Comparison of ENCODE assay signal across 10 cellular contexts in the genomic region with DNA sequence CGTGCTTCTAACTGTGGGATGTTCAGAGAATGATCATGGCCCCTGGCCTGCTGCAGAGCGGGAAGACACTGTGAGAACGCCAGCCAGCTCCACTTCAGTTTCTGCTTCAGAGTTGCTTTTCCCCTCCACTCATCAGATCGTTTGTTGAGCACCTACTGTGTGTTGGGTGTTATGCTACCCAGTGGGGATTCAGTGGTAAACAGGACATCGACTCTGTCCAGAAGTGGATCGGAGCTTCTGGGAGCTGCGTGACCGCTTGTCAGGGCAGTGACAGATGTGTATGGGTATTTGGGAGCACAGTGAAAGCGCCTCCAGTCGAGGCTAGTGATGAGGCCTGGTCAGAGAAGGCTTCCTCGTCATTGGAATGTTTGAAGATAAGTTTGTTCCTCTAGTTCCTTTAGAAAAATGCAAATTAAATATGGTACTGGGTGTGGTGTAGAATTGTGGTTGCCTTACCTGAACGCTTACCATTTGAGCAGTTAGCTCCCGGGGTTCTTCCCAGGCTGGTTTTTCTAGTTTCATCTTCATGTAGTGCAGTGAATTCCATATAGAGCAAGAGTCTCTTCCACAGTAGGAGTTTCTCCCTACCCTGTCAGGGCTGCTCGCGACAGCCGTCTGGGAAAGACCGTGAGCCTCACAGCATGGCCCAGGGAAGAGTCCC. TPM values are rescaled to one million over a fixed set of nuclear protein-coding genes. Genes with fewer than 3 reads are reported as not detected.
DNase-seq lines count a peak whose midpoint lies in the region; ATAC-seq and TF ChIP-seq lines count a peak whose summit lies in the region.
"Had no signal": no experiment of that assay in that cellular context is flagged by ENCODE, and none has a peak within 500 bp of the region (broad histone marks: within the 10 kb centered on the region; RNA-seq: fewer than 3 reads in every experiment).

No MANE protein-coding gene starts in this region.

- no peak for TF ChIP-seq POLR2A in Peyer's patch (IDR thresholded peaks at IDR 0.05)

- H3K9me2 ChIP-seq in SU-DHL-6 (replicated peaks; ENCODE audit: insufficient read depth, low read length) (no peaks in the 10 kb centered on the region), hepatocyte (replicated peaks; ENCODE audit: insufficient read depth) (no peaks in the 10 kb centered on the region)

- H3K9me3 ChIP-seq in SU-DHL-6 (ENCODE audit: insufficient read depth, low read length) (no peaks in the 10 kb centered on the region), hepatocyte (ENCODE audit: low read depth) (no peaks in the 10 kb centered on the region), Peyer's patch (no peaks in the 10 kb centered on the region)

- no peak for ATAC-seq in activated T-cell treated with anti-CD3 and anti-CD28 coated beads, Interleukin-2, amount 50 U/mL, for 72 hours (replicated peaks in 1 of 2)
- ATAC-seq in omental fat pad (ENCODE audit: low FRiP score), result no peak
- ATAC-seq in GM18858 (IDR thresholded peaks at IDR 0.05; ENCODE audit: unreplicated experiment), result no peak

- TF ChIP-seq CTCF in SU-DHL-6 (IDR thresholded peaks at IDR 0.05; ENCODE audit: insufficient read depth, low read length, poor library complexity, severe bottlenecking), result no peak
- TF ChIP-seq CTCF in hepatocyte (IDR thresholded peaks at IDR 0.05; ENCODE audit: poor library complexity), result no peak
- no peak for TF ChIP-seq CTCF in type B pancreatic cell (conservative IDR thresholded peaks at IDR 0.05)
- TF ChIP-seq CTCF in omental fat pad (IDR thresholded peaks at IDR 0.05), result no peak
- TF ChIP-seq CTCF in Peyer's patch (IDR thresholded peaks at IDR 0.05), result no peak

- H2AFZ ChIP-seq in SU-DHL-6 (ENCODE audit: low read depth, low read length, severe bottlenecking) (no peak overlapping the region), hepatocyte (no peak overlapping the region)

- no peaks in the 10 kb centered on the region for H3K27me3 ChIP-seq in SU-DHL-6 (ENCODE audit: low read length)
- no peaks in the 10 kb centered on the region for H3K27me3 ChIP-seq in hepatocyte
- no peaks in the 10 kb centered on the region for H3K27me3 ChIP-seq in Peyer's patch

- 78% methylated on average over 17 of the region's 17 CpGs for WGBS in hepatocyte (ENCODE audit: low lambda C conversion rate, missing lambda C conversion rate)

- H3K4me3 ChIP-seq in SU-DHL-6 (ENCODE audit: insufficient read depth, low read length, poor library complexity, severe bottlenecking) (no peak overlapping the region), hepatocyte (no peak overlapping the region), Peyer's patch (no peak overlapping the region)

- H3K9me3 Mint-ChIP-seq in activated T-cell treated with anti-CD3 and anti-CD28 coated beads, Interleukin-2, amount 50 U/mL, for 72 hours, result no peaks in the 10 kb centered on the region
- H3K9me3 Mint-ChIP-seq in type B pancreatic cell, result no peaks in the 10 kb centered on the region

- H3K79me2 ChIP-seq in SU-DHL-6 (ENCODE audit: insufficient read depth, low read length) (peaks cover 72% of the 10 kb centered on the region), hepatocyte (peaks cover 73% of the 10 kb centered on the region)

- H3K4me1 Mint-ChIP-seq in activated T-cell treated with anti-CD3 and anti-CD28 coated beads, Interleukin-2, amount 50 U/mL, for 72 hours (ENCODE audit: low read depth), result peaks cover 70% of the 10 kb centered on the region
- peaks cover 65% of the 10 kb centered on the region for H3K4me1 Mint-ChIP-seq in type B pancreatic cell (ENCODE audit: unreplicated experiment)

- H3K4me1 ChIP-seq in hepatocyte (ENCODE audit: insufficient read depth), result peaks cover 44% of the 10 kb centered on the region
- peaks cover 0 to 41% (median 8%) of the 10 kb centered on the region in 4 donors for H3K4me1 ChIP-seq in Peyer's patch

- no peak overlapping the region for H3K27ac ChIP-seq in SU-DHL-6 (ENCODE audit: low read depth, low read length)
- H3K27ac ChIP-seq in hepatocyte, result peak overlapping the region; percentile 56
- no peak overlapping the region for H3K27ac ChIP-seq in Peyer's patch

- H3F3A ChIP-seq in SU-DHL-6 (ENCODE audit: insufficient read depth), result peaks cover 12% of the 10 kb centered on the region; the same call in 1 of the 2 replicates

- H3K36me3 ChIP-seq in SU-DHL-6 (ENCODE audit: low read length), result no peaks in the 10 kb centered on the region
- H3K36me3 ChIP-seq in hepatocyte (replicated peaks; ENCODE audit: insufficient read depth, low read depth), result no peaks in the 10 kb centered on the region
- no peaks in the 10 kb centered on the region for H3K36me3 ChIP-seq in Peyer's patch

- H3K4me2 ChIP-seq in SU-DHL-6 (ENCODE audit: low read depth, low read length, poor library complexity, severe bottlenecking) (peak overlapping the region; percentile 91), hepatocyte (peak overlapping the region; percentile 98)

- H3K4me3 Mint-ChIP-seq in activated T-cell treated with anti-CD3 and anti-CD28 coated beads, Interleukin-2, amount 50 U/mL, for 72 hours, result peak overlapping the region; percentile 93 to 96
- H3K4me3 Mint-ChIP-seq in type B pancreatic cell, result peak overlapping the region; percentile 91

- DNase-seq in activated T-cell treated with anti-CD3 and anti-CD28 coated beads, Interleukin-2, amount 50 U/mL, for 72 hours, result no peak
- DNase-seq in activated T-cell treated with anti-CD3 and anti-CD28 coated beads, Interleukin-2, amount 50 U/mL, for 48 hours, result no peak
- DNase-seq in hepatocyte (ENCODE audit: low spot score) (peak; percentile 16), type B pancreatic cell (ENCODE audit: extremely low spot score, unreplicated experiment) (no peak), omental fat pad (ENCODE audit: low spot score) (no peak), Peyer's patch (no peak)
- DNase-seq: activated CD4-positive, alpha-beta T cell treated with anti-CD3 and anti-CD28 coated beads for 4 hours; mesenchymal stem cell had no signal

- H4K20me1 ChIP-seq in SU-DHL-6 (ENCODE audit: low read depth, low read length) (peaks cover 17% of the 10 kb centered on the region; the same call in 1 of the 2 replicates), hepatocyte (ENCODE audit: insufficient read depth, poor library complexity, severe bottlenecking) (peaks cover 66% of the 10 kb centered on the region)

- peaks cover 5 to 10% of the 10 kb centered on the region in 2 donors for H3K36me3 Mint-ChIP-seq in activated T-cell treated with anti-CD3 and anti-CD28 coated beads, Interleukin-2, amount 50 U/mL, for 72 hours (ENCODE audit: insufficient read depth in 2 of 2)
- H3K36me3 Mint-ChIP-seq in type B pancreatic cell, result peaks cover 6% of the 10 kb centered on the region

- no peak overlapping the region for H3K9ac ChIP-seq in SU-DHL-6 (ENCODE audit: low read length)

- no peaks in the 10 kb centered on the region for H3K27me3 Mint-ChIP-seq in activated T-cell treated with anti-CD3 and anti-CD28 coated beads, Interleukin-2, amount 50 U/mL, for 72 hours (ENCODE audit: low read depth)
- H3K27me3 Mint-ChIP-seq in type B pancreatic cell, result peaks cover 19% of the 10 kb centered on the region

- no peak overlapping the region for H3K27ac Mint-ChIP-seq in activated T-cell treated with anti-CD3 and anti-CD28 coated beads, Interleukin-2, amount 50 U/mL, for 72 hours
- H3K27ac Mint-ChIP-seq in type B pancreatic cell, result peak overlapping the region; percentile 98

RNA-seq across cellular contexts. Expression of gene RAB12, which starts 2.8 kb away (rescaled TPM):
- total RNA-seq in activated T-cell treated with anti-CD3 and anti-CD28 coated beads, Interleukin-2, amount 50 U/mL, for 72 hours, result 10 to 100 TPM; 14.5 to 15.0 TPM
- 28.6 and 33.2 TPM in 2 replicates for total RNA-seq in hepatocyte
- 4.0 and 4.7 TPM in 2 replicates for polyA plus RNA-seq in hepatocyte
- total RNA-seq in type B pancreatic cell (ENCODE audit: low replicate concordance), result 25.2 and 28.9 TPM in 2 replicates
- 10 to 100 TPM; 32.4 to 74.7 (median 41.3) TPM for total RNA-seq in omental fat pad
- total RNA-seq in Peyer's patch, result 10 to 100 TPM; 21.4 to 37.1 (median 28.4) TPM
